In the genomic region with DNA sequence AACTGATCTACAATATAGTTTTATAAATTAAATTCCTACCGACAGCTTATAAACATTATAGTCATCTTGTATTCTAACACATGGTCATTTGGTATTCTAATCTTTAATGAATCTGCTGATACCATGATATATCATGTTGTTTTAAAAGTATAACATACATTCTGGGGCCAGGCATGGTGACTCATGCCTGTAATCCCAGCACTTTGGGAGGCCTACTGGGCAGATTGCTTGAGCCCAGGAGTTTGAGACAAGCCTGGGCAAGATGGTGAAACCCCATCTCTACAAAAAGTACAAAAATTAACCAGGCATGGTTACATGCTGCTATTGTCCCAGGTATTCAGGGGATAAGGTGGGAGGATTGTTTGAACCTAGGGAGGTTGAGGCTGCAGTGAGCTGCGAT, we compare ENCODE assay signal across 23 cellular contexts.
"Had no signal": no experiment of that assay in that cellular context is flagged by ENCODE, and none has a peak within 500 bp of the region (broad histone marks: within the 10 kb centered on the region; RNA-seq: fewer than 3 reads in every experiment).

No MANE protein-coding gene starts in this region.

- H3K27me3 ChIP-seq: body of pancreas, esophagus muscularis mucosa, gastroesophageal sphincter, spleen, testis, uterus had no signal

- H3K36me3 ChIP-seq: uterus had no signal

- H3K27ac ChIP-seq: body of pancreas, esophagus muscularis mucosa, gastroesophageal sphincter, lower lobe of right lung, prostate gland, spleen, testis, uterus had no signal

- H3K4me1 ChIP-seq: prostate gland, uterus had no signal

- H3K4me3 ChIP-seq: body of pancreas, esophagus muscularis mucosa, gastroesophageal sphincter, lower lobe of right lung, prostate gland, spleen, testis, uterus had no signal

- ATAC-seq: activated T-cell treated with anti-CD3 and anti-CD28 coated beads, Interleukin-2, amount 50 U/mL, for 4 hours; body of pancreas; gastroesophageal sphincter; left lobe of liver; lower lobe of right lung had no signal

- H3K9me3 ChIP-seq: esophagus muscularis mucosa, prostate gland, testis, uterus had no signal

- DNase-seq: activated CD4-positive, alpha-beta T cell treated with anti-CD3 and anti-CD28 coated beads for 1 hour; activated CD4-positive, alpha-beta T cell treated with anti-CD3 and anti-CD28 coated beads, Interleukin-2, amount 50 U/mL, for 1 hour; activated CD8-positive, alpha-beta memory T cell treated with anti-CD3 and anti-CD28 coated beads for 24 hours; activated CD8-positive, alpha-beta memory T cell treated with anti-CD3 and anti-CD28 coated beads, Interleukin-2, amount 50 U/mL, for 4 hours; activated naive CD4-positive, alpha-beta T cell treated with Interleukin-2 at 50 U/mL for 16 hours; activated naive CD8-positive, alpha-beta T cell treated with anti-CD3 and anti-CD28 coated beads, Interleukin-2, amount 10 ng/mL, durations not matched to agents 7 days and 5 days; activated T-cell treated with anti-CD3 and anti-CD28 coated beads, Interleukin-2, amount 50 U/mL, for 4 hours; body of pancreas; caudate nucleus; effector memory CD4-positive, alpha-beta T cell; head of caudate nucleus; lower lobe of right lung; naive B cell; spleen; stimulated activated CD4-positive, alpha-beta T cell treated with anti-CD3 and anti-CD28 coated beads, Interleukin-4, amount 100 ng/mL, for 1 hour; stimulated activated naive CD4-positive, alpha-beta T cell; T-helper 1 cell; testis; uterus had no signal
